Comparison of ENCODE assay signal across 16 cellular contexts in the genomic region with DNA sequence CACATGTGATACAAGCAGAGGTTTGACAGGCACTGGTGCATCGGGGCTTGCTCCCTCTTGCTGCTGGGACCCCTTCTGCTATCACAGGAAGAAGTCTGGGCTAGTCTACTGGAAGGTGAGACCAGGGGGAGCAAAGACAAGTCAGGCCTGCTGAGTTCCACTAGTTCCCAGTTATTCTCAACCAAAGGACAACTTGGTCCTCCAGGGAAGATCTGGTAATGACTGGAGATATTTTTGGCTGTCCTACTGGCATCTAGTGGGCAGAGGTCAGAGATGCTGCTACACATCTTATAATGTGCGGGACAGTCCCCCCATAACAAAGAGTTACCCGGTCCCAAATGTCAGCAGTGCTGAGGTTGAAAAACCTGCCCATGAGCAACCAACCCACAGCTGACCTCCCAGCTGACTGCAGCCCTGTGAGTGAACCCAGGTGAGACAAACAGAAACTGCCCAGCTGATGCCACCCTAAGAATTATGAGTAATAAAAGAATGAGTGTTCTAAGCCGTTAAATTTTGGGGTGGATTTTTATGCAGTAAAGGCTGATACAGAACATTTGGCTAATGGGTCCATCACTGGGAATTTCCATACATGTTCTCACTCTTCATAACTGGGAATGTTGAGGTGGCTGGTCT.
A peak's percentile ranks its signal among the peaks of the same experiment; 100 is the strongest.
DNase-seq lines count a peak whose midpoint lies in the region; ATAC-seq and TF ChIP-seq lines count a peak whose summit lies in the region.
"Had no signal": no experiment of that assay in that cellular context is flagged by ENCODE, and none has a peak within 500 bp of the region (broad histone marks: within the 10 kb centered on the region; RNA-seq: fewer than 3 reads in every experiment).

No MANE protein-coding gene starts in this region.

- TF ChIP-seq CTCF in nephron progenitor cell (IDR thresholded peaks at IDR 0.05), result no peak

- DNase-seq in activated CD4-positive, alpha-beta memory T cell treated with anti-CD3 and anti-CD28 coated beads for 36 hours, result peak; percentile 37
- no peak for DNase-seq in activated CD4-positive, alpha-beta memory T cell treated with anti-CD3 and anti-CD28 coated beads, Interleukin-2, amount 10 ng/mL, durations not matched to agents 7 days and 5 days
- DNase-seq in nephron progenitor cell, result no peak
- no peak for DNase-seq in RKO (ENCODE audit: low spot score)
- no peak for DNase-seq in Karpas-422
- no peak for DNase-seq in COLO829 (ENCODE audit: low spot score)
- DNase-seq: Caco-2, NCI-H1417, NCI-H1930, NCI-H2171 treated with DMSO at 0.1 percent for 48 hours, NCI-H510A, SHP77 treated with DMSO at 0.1 percent for 48 hours had no signal

- POLR2A ChIA-PET in activated CD4-positive, alpha-beta memory T cell treated with anti-CD3 and anti-CD28 coated beads for 36 hours (lab: Charles Lee), result no interaction called here
- POLR2A ChIA-PET in activated CD4-positive, alpha-beta memory T cell treated with anti-CD3 and anti-CD28 coated beads, Interleukin-2, amount 10 ng/mL, durations not matched to agents 7 days and 5 days (lab: Charles Lee), result no interaction called here

- H3K27me3 Mint-ChIP-seq in activated CD4-positive, alpha-beta memory T cell treated with anti-CD3 and anti-CD28 coated beads for 36 hours, result peaks cover 13% of the 10 kb centered on the region
- H3K27me3 Mint-ChIP-seq in activated CD4-positive, alpha-beta memory T cell treated with anti-CD3 and anti-CD28 coated beads, Interleukin-2, amount 10 ng/mL, durations not matched to agents 7 days and 5 days, result peaks cover 11% of the 10 kb centered on the region
- H3K27me3 Mint-ChIP-seq in activated T-helper 17 cell treated with anti-CD3 and anti-CD28 coated beads, Interleukin-2, amount 50 U/mL, for 72 hours, result peaks cover 11% of the 10 kb centered on the region
- H3K27me3 Mint-ChIP-seq in nephron progenitor cell (ENCODE audit: low read depth, poor library complexity), result peaks cover 3% of the 10 kb centered on the region

- no peak overlapping the region for H3K4me3 ChIP-seq in Karpas-422 (ENCODE audit: low read length)

- no peak overlapping the region for H3K4me3 Mint-ChIP-seq in activated CD4-positive, alpha-beta memory T cell treated with anti-CD3 and anti-CD28 coated beads for 36 hours
- H3K4me3 Mint-ChIP-seq in activated CD4-positive, alpha-beta memory T cell treated with anti-CD3 and anti-CD28 coated beads, Interleukin-2, amount 10 ng/mL, durations not matched to agents 7 days and 5 days, result no peak overlapping the region
- H3K4me3 Mint-ChIP-seq in activated T-helper 17 cell treated with anti-CD3 and anti-CD28 coated beads, Interleukin-2, amount 50 U/mL, for 72 hours, result no peak overlapping the region
- H3K4me3 Mint-ChIP-seq in nephron progenitor cell, result no peak overlapping the region

- no peaks in the 10 kb centered on the region for H3K36me3 Mint-ChIP-seq in activated CD4-positive, alpha-beta memory T cell treated with anti-CD3 and anti-CD28 coated beads for 36 hours
- H3K36me3 Mint-ChIP-seq in activated CD4-positive, alpha-beta memory T cell treated with anti-CD3 and anti-CD28 coated beads, Interleukin-2, amount 10 ng/mL, durations not matched to agents 7 days and 5 days (ENCODE audit: low read depth), result no peaks in the 10 kb centered on the region
- no peaks in the 10 kb centered on the region for H3K36me3 Mint-ChIP-seq in activated T-helper 17 cell treated with anti-CD3 and anti-CD28 coated beads, Interleukin-2, amount 50 U/mL, for 72 hours (ENCODE audit: low read depth)
- no peaks in the 10 kb centered on the region for H3K36me3 Mint-ChIP-seq in nephron progenitor cell (ENCODE audit: low read depth)

- H3K4me1 ChIP-seq in Karpas-422 (ENCODE audit: low read length), result no peaks in the 10 kb centered on the region
- H3K4me1 ChIP-seq: Caco-2 had no signal

- H3K27ac Mint-ChIP-seq in activated CD4-positive, alpha-beta memory T cell treated with anti-CD3 and anti-CD28 coated beads for 36 hours, result no peak overlapping the region
- H3K27ac Mint-ChIP-seq in activated CD4-positive, alpha-beta memory T cell treated with anti-CD3 and anti-CD28 coated beads, Interleukin-2, amount 10 ng/mL, durations not matched to agents 7 days and 5 days, result no peak overlapping the region
- no peak overlapping the region for H3K27ac Mint-ChIP-seq in activated T-helper 17 cell treated with anti-CD3 and anti-CD28 coated beads, Interleukin-2, amount 50 U/mL, for 72 hours
- peak overlapping the region; percentile 36 for H3K27ac Mint-ChIP-seq in nephron progenitor cell

- intact Hi-C loops in activated CD4-positive, alpha-beta memory T cell treated with anti-CD3 and anti-CD28 coated beads for 36 hours (cut with micrococcal nuclease), result no loop called here

- H3K9me3 Mint-ChIP-seq in activated CD4-positive, alpha-beta memory T cell treated with anti-CD3 and anti-CD28 coated beads for 36 hours, result no peaks in the 10 kb centered on the region
- H3K9me3 Mint-ChIP-seq in activated CD4-positive, alpha-beta memory T cell treated with anti-CD3 and anti-CD28 coated beads, Interleukin-2, amount 10 ng/mL, durations not matched to agents 7 days and 5 days, result peaks cover 2% of the 10 kb centered on the region
- no peaks in the 10 kb centered on the region for H3K9me3 Mint-ChIP-seq in activated T-helper 17 cell treated with anti-CD3 and anti-CD28 coated beads, Interleukin-2, amount 50 U/mL, for 72 hours
- no peaks in the 10 kb centered on the region for H3K9me3 Mint-ChIP-seq in nephron progenitor cell

- ATAC-seq in GM18868 (IDR thresholded peaks at IDR 0.05; ENCODE audit: unreplicated experiment), result peak; percentile 43
- ATAC-seq in activated T-helper 17 cell treated with anti-CD3 and anti-CD28 coated beads, Interleukin-2, amount 50 U/mL, for 72 hours (replicated peaks), result peak; percentile 85
- ATAC-seq: HepG2 had no signal

- no peaks in the 10 kb centered on the region; the same call in 1 of the 2 replicates for H3K27me3 ChIP-seq in Karpas-422 (ENCODE audit: low read length)

- no peak overlapping the region for H3K27ac ChIP-seq in Karpas-422 (ENCODE audit: low read length)
- H3K27ac ChIP-seq: C4-2B had no signal

- no peaks in the 10 kb centered on the region for H3K9me3 ChIP-seq in Karpas-422 (ENCODE audit: low read length)
- H3K9me3 ChIP-seq: Caco-2 had no signal

- no peaks in the 10 kb centered on the region for H3K79me2 ChIP-seq in Karpas-422 (ENCODE audit: low read length)

- CTCF ChIA-PET in activated CD4-positive, alpha-beta memory T cell treated with anti-CD3 and anti-CD28 coated beads for 36 hours (lab: Charles Lee), result no interaction called here
- CTCF ChIA-PET in activated CD4-positive, alpha-beta memory T cell treated with anti-CD3 and anti-CD28 coated beads, Interleukin-2, amount 10 ng/mL, durations not matched to agents 7 days and 5 days (lab: Charles Lee), result no interaction called here

- no peaks in the 10 kb centered on the region for H3K9me2 ChIP-seq in Karpas-422 (replicated peaks; ENCODE audit: insufficient read depth, low read length)

- H4K20me1 ChIP-seq in Karpas-422 (ENCODE audit: insufficient read depth, low read depth, low read length), result 0 out of 2 replicates have a peak, but pooled peaks cover 3% of the 10 kb centered on the region

- no peak overlapping the region for H3K4me2 ChIP-seq in Karpas-422 (ENCODE audit: low read depth, low read length, poor library complexity, severe bottlenecking)

- H3K4me1 Mint-ChIP-seq in activated CD4-positive, alpha-beta memory T cell treated with anti-CD3 and anti-CD28 coated beads for 36 hours (ENCODE audit: low read depth), result no peaks in the 10 kb centered on the region
- no peaks in the 10 kb centered on the region for H3K4me1 Mint-ChIP-seq in activated CD4-positive, alpha-beta memory T cell treated with anti-CD3 and anti-CD28 coated beads, Interleukin-2, amount 10 ng/mL, durations not matched to agents 7 days and 5 days
- no peaks in the 10 kb centered on the region for H3K4me1 Mint-ChIP-seq in activated T-helper 17 cell treated with anti-CD3 and anti-CD28 coated beads, Interleukin-2, amount 50 U/mL, for 72 hours
- H3K4me1 Mint-ChIP-seq in nephron progenitor cell, result peaks cover 15% of the 10 kb centered on the region

- no peak overlapping the region for H2AFZ ChIP-seq in Karpas-422 (ENCODE audit: low read length)

- H3K36me3 ChIP-seq in Karpas-422 (ENCODE audit: insufficient read depth, low read length), result no peaks in the 10 kb centered on the region

- H3K9ac ChIP-seq in Karpas-422 (ENCODE audit: low read length), result no peak overlapping the region
